7 cellular contexts compared by ENCODE assay signal in the genomic region with DNA sequence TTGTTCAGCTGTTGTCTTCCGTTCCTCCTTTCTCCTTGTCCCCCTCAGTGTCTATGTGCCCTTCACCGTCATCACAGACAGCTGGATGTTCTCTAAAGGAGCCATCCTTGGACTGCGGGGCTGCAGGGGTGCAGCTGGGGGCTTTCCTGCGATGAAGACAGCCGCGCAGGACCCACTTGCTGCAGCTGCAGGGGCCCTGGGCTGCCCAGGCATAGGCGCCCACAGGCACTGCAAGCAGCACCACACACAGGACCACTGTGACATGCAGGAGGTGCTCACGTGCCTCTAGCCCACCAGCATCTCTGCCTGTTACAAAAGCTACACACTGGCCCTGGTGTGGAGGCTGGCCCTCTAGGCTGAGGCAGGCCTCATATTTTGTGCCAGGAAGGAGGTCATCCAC. TPM values are rescaled to one million over a fixed set of nuclear protein-coding genes. Genes with fewer than 3 reads are reported as not detected.
"Had no signal": no experiment of that assay in that cellular context is flagged by ENCODE, and none has a peak within 500 bp of the region (broad histone marks: within the 10 kb centered on the region; RNA-seq: fewer than 3 reads in every experiment).

No MANE protein-coding gene starts in this region.

- ATAC-seq: K562 had no signal

- DNase-seq: IMR-90 had no signal

- H3K27ac ChIP-seq: HL-60 had no signal

- H3K4me3 ChIP-seq: K562 had no signal

RNA-seq across cellular contexts. Expression of gene LRIT2, which starts 3.4 kb away (rescaled TPM):
- total RNA-seq: HepG2, HT-29, HT1080, IMR-90, K562 had no signal
- polyA plus RNA-seq: HepG2, IgD-negative memory B cell, IMR-90, K562 had no signal

RNA-seq across cellular contexts. Expression of gene LRIT1, which starts 19.4 kb away (rescaled TPM):
- total RNA-seq: HepG2, HT-29, HT1080, IMR-90, K562 had no signal
- polyA plus RNA-seq: HepG2, IgD-negative memory B cell, IMR-90, K562 had no signal

RNA-seq across cellular contexts. Expression of gene RGR, which starts 22.9 kb away (rescaled TPM):
- total RNA-seq: HT-29, HT1080, IMR-90, K562 had no signal
- polyA plus RNA-seq: IgD-negative memory B cell, IMR-90, K562 had no signal

RNA-seq across cellular contexts. Expression of gene CDHR1, which starts 27.6 kb away (rescaled TPM):
- total RNA-seq: HT-29, HT1080, IMR-90 had no signal
- polyA plus RNA-seq: IgD-negative memory B cell, IMR-90 had no signal

RNA-seq across cellular contexts. Expression of gene GPR15LG, which starts 48.3 kb away (rescaled TPM):
- total RNA-seq: HepG2, HT-29, HT1080, IMR-90 had no signal
- polyA plus RNA-seq: HepG2, IgD-negative memory B cell, IMR-90, K562 had no signal
